ENCODE assay signal across 11 cellular contexts in genomic region chr5:9622891-9623547, GRCh38. TPM values are rescaled to one million over a fixed set of nuclear protein-coding genes. Genes with fewer than 3 reads are reported as not detected.
DNase-seq lines count a peak whose midpoint lies in the region; ATAC-seq, FAIRE-seq and TF ChIP-seq lines count a peak whose summit lies in the region.
"Had no signal": no experiment of that assay in that cellular context is flagged by ENCODE, and none has a peak within 500 bp of the region (broad histone marks: within the 10 kb centered on the region; RNA-seq: fewer than 3 reads in every experiment).

No MANE protein-coding gene starts in this region.

- TF ChIP-seq POLR2A in GM12892 (IDR thresholded peaks at IDR 0.05; ENCODE audit: low read depth, low read length), result no peak

- H3K4me3 ChIP-seq in choroid plexus epithelial cell (ENCODE audit: low read depth, low read length), result no peak overlapping the region
- H3K4me3 ChIP-seq in H7 (ENCODE audit: insufficient read depth, low read depth, low read length), result no peak overlapping the region

- no peaks in the 10 kb centered on the region for H3K9me3 Mint-ChIP-seq in MCF 10A (ENCODE audit: unreplicated experiment)

- H3K27ac Mint-ChIP-seq in MCF 10A (ENCODE audit: low read depth, unreplicated experiment), result no peak overlapping the region
- H3K27ac Mint-ChIP-seq: memory B cell had no signal

- no TSS peak for BruUV-seq in MCF 10A (replicated peaks; lab: Mats Ljungman, UMichigan)

- no peak for DNase-seq in GM12892 (ENCODE audit: insufficient read length)
- DNase-seq in choroid plexus epithelial cell (ENCODE audit: low read depth), result peak; percentile 84
- peak; percentile 76 for DNase-seq in non-pigmented ciliary epithelial cell (ENCODE audit: low read depth)
- DNase-seq in cerebellar nuclear complex (lab: John Stamatoyannopoulos, UW), result no peak
- no peak for DNase-seq in MCF 10A (ENCODE audit: unreplicated experiment)
- no peak for DNase-seq in H7
- DNase-seq in foreskin melanocyte, result no peak
- DNase-seq: NCI-H524 had no signal

- ATAC-seq in HG03342 (IDR thresholded peaks at IDR 0.05; ENCODE audit: unreplicated experiment), result peak; percentile 69

- H3K4me1 Mint-ChIP-seq in MCF 10A (ENCODE audit: insufficient read depth, unreplicated experiment), result peaks cover 5% of the 10 kb centered on the region
- H3K4me1 Mint-ChIP-seq: memory B cell had no signal

- H3K27me3 ChIP-seq in H7 (ENCODE audit: control insufficient read depth, insufficient read depth, low read length), result no peaks in the 10 kb centered on the region

- peak; percentile 63 for FAIRE-seq in GM12892 (lab: Jason Lieb, UNC)
- FAIRE-seq: G401.6 had no signal

- CTCF ChIA-PET in MCF 10A (lab: Yijun Ruan, JAX), result no interaction called here

- H3K27me3 Mint-ChIP-seq in MCF 10A (ENCODE audit: insufficient read depth, unreplicated experiment), result peaks cover 12% of the 10 kb centered on the region
- H3K27me3 Mint-ChIP-seq: memory B cell had no signal

- H3K36me3 Mint-ChIP-seq in MCF 10A (ENCODE audit: insufficient read depth, unreplicated experiment), result no peaks in the 10 kb centered on the region
- H3K36me3 Mint-ChIP-seq: memory B cell had no signal

- intact Hi-C loops in MCF 10A (cut with micrococcal nuclease), result no loop called here

- H3K4me3 Mint-ChIP-seq in MCF 10A (ENCODE audit: unreplicated experiment), result no peak overlapping the region
- H3K4me3 Mint-ChIP-seq: memory B cell had no signal

- no peaks in the 10 kb centered on the region for H3K36me3 ChIP-seq in H7 (replicated peaks; ENCODE audit: control insufficient read depth, insufficient read depth, low read length)

- POLR2A ChIA-PET in MCF 10A (lab: Yijun Ruan, JAX), result no interaction called here

- TF ChIP-seq CTCF in choroid plexus epithelial cell (conservative IDR thresholded peaks at IDR 0.05; ENCODE audit: low read depth, low read length) (no peak), MCF 10A (IDR thresholded peaks at IDR 0.05; ENCODE audit: unreplicated experiment) (no peak)

RNA-seq across cellular contexts. Expression of gene TAS2R1, which starts 7.1 kb away (rescaled TPM):
- polyA plus RNA-seq in GM12892 (2012; ENCODE audit: missing spikeins), result not detected
- total RNA-seq in MCF 10A (2022), result not detected in 2 replicates
- not detected in 2 replicates for total RNA-seq in H7 (2014; rRNA removed; shearing (Covaris generic))

Comparison
In these comparisons a context has a peak if more than half of its experiments do, and no peak if none do; other contexts are left out.
1. DNase-seq: peak in choroid plexus epithelial cell (single experiment) and non-pigmented ciliary epithelial cell (single experiment); none in GM12892 (single experiment), cerebellar nuclear complex (0 of 2), MCF 10A (single experiment), H7 (single experiment) and foreskin melanocyte (single experiment).